9 cellular contexts compared by ENCODE assay signal in genomic region chr19:13102416-13102665, GRCh38. TPM values are rescaled to one million over a fixed set of nuclear protein-coding genes. Genes with fewer than 3 reads are reported as not detected.
DNase-seq lines count a peak whose midpoint lies in the region; ATAC-seq and TF ChIP-seq lines count a peak whose summit lies in the region.
"Had no signal": no experiment of that assay in that cellular context is flagged by ENCODE, and none has a peak within 500 bp of the region (broad histone marks: within the 10 kb centered on the region; RNA-seq: fewer than 3 reads in every experiment).

No MANE protein-coding gene starts in this region.

- intact Hi-C loops in MCF 10A (cut with micrococcal nuclease) = no loop called here

- peak overlapping the region; percentile 72 for H3K27ac ChIP-seq in CD4-positive, CD25-positive, alpha-beta regulatory T cell (ENCODE audit: insufficient read depth, low read length, poor library complexity, severe bottlenecking)
- H3K27ac ChIP-seq in HUES48 (ENCODE audit: low read depth, low read length) = no peak overlapping the region
- no peak overlapping the region for H3K27ac ChIP-seq in duodenal mucosa (ENCODE audit: low read depth, low read length)
- no peak overlapping the region for H3K27ac ChIP-seq in neural progenitor cell

- POLR2A ChIA-PET in MCF 10A (lab: Yijun Ruan, JAX) = no interaction called here

- CTCF ChIA-PET in MCF 10A (lab: Yijun Ruan, JAX) = no interaction called here

- H3K4me1 Mint-ChIP-seq in CD4-positive, CD25-positive, alpha-beta regulatory T cell = peaks cover under 1 to 59% (median 25%) of the 10 kb centered on the region in 4 donors
- H3K4me1 Mint-ChIP-seq in neural progenitor cell (peaks cover 6% of the 10 kb centered on the region), nephron progenitor cell (no peaks in the 10 kb centered on the region), MCF 10A (ENCODE audit: insufficient read depth, unreplicated experiment) (no peaks in the 10 kb centered on the region)

- H3K27ac Mint-ChIP-seq in CD4-positive, CD25-positive, alpha-beta regulatory T cell = peak overlapping the region; percentile 83 to 95 (median 88)
- H3K27ac Mint-ChIP-seq in neural progenitor cell = no peak overlapping the region
- H3K27ac Mint-ChIP-seq in nephron progenitor cell = no peak overlapping the region
- H3K27ac Mint-ChIP-seq in MCF 10A (ENCODE audit: low read depth, unreplicated experiment) = no peak overlapping the region

- H3F3A ChIP-seq in neural progenitor cell (ENCODE audit: low read depth) = peaks cover 28% of the 10 kb centered on the region

- peaks cover 7% of the 10 kb centered on the region for H3K27me3 Mint-ChIP-seq in CD4-positive, CD25-positive, alpha-beta regulatory T cell
- peaks cover 36% of the 10 kb centered on the region for H3K27me3 Mint-ChIP-seq in neural progenitor cell (ENCODE audit: insufficient read depth, low read depth)
- H3K27me3 Mint-ChIP-seq in nephron progenitor cell (ENCODE audit: low read depth, poor library complexity) = peaks cover 56% of the 10 kb centered on the region
- H3K27me3 Mint-ChIP-seq in MCF 10A (ENCODE audit: insufficient read depth, unreplicated experiment) = no peaks in the 10 kb centered on the region

- H3K4me2 ChIP-seq in neural progenitor cell = peak overlapping the region; percentile 67

- DNase-seq in CD4-positive, CD25-positive, alpha-beta regulatory T cell = no peak
- no peak for DNase-seq in neural progenitor cell (ENCODE audit: low spot score)
- DNase-seq in nephron progenitor cell = no peak
- DNase-seq in SK-N-DZ (ENCODE audit: low spot score) = no peak
- DNase-seq in MCF 10A (ENCODE audit: unreplicated experiment) = no peak
- DNase-seq: NCI-H2029 treated with DMSO at 0.1 percent for 48 hours had no signal

- no peaks in the 10 kb centered on the region for H3K27me3 ChIP-seq in CD4-positive, CD25-positive, alpha-beta regulatory T cell (ENCODE audit: control insufficient read depth, insufficient read depth, low read length)
- H3K27me3 ChIP-seq in HUES48 (ENCODE audit: control insufficient read depth, insufficient read depth, low read length) (peaks cover 53% of the 10 kb centered on the region), duodenal mucosa (ENCODE audit: control insufficient read depth in 1 of 2, insufficient read depth in 2 of 2, low read length in 2 of 2) (no peaks in the 10 kb centered on the region), neural progenitor cell (peaks cover 60% of the 10 kb centered on the region)

- peak overlapping the region; percentile 67 for H3K4me3 ChIP-seq in CD4-positive, CD25-positive, alpha-beta regulatory T cell (ENCODE audit: low read depth, low read length)
- H3K4me3 ChIP-seq in HUES48 (ENCODE audit: low read depth, low read length) (peak overlapping the region; percentile 34; the same call in 1 of the 2 replicates), duodenal mucosa (ENCODE audit: low read depth in 1 of 2, low read length in 2 of 2) (peak overlapping the region; percentile 67 to 68), neural progenitor cell (peak overlapping the region; percentile 34)

- peaks cover 44% of the 10 kb centered on the region for H4K20me1 ChIP-seq in neural progenitor cell (ENCODE audit: low read depth)

- H3K36me3 ChIP-seq in CD4-positive, CD25-positive, alpha-beta regulatory T cell (ENCODE audit: control insufficient read depth, insufficient read depth, low read length) = no peaks in the 10 kb centered on the region
- H3K36me3 ChIP-seq in HUES48 (ENCODE audit: control insufficient read depth, insufficient read depth, low read length) (peaks cover 3% of the 10 kb centered on the region), duodenal mucosa (ENCODE audit: control insufficient read depth in 1 of 2, insufficient read depth in 2 of 2, low read length in 2 of 2) (peaks cover 0 to 1% of the 10 kb centered on the region in 2 donors), neural progenitor cell (no peaks in the 10 kb centered on the region)

- no peak for ATAC-seq in CD4-positive, CD25-positive, alpha-beta regulatory T cell (ENCODE audit: low read depth in 2 of 2)
- ATAC-seq in GM18873 (IDR thresholded peaks at IDR 0.05; ENCODE audit: low FRiP score, unreplicated experiment) = no peak

- no peak for TF ChIP-seq CTCF in neural progenitor cell (IDR thresholded peaks at IDR 0.05)
- TF ChIP-seq CTCF in nephron progenitor cell (IDR thresholded peaks at IDR 0.05) = no peak
- no peak for TF ChIP-seq CTCF in MCF 10A (IDR thresholded peaks at IDR 0.05; ENCODE audit: unreplicated experiment)

- peaks cover 0 to 1% (median 0%) of the 10 kb centered on the region in 7 donors for H3K9me3 Mint-ChIP-seq in CD4-positive, CD25-positive, alpha-beta regulatory T cell
- H3K9me3 Mint-ChIP-seq in neural progenitor cell (peaks cover 3% of the 10 kb centered on the region), nephron progenitor cell (peaks cover 3% of the 10 kb centered on the region), MCF 10A (ENCODE audit: unreplicated experiment) (no peaks in the 10 kb centered on the region)

- H3K9me3 ChIP-seq in CD4-positive, CD25-positive, alpha-beta regulatory T cell (ENCODE audit: control insufficient read depth in 2 of 2, low read length in 2 of 2) = no peaks in the 10 kb centered on the region
- H3K9me3 ChIP-seq in HUES48 (ENCODE audit: control insufficient read depth, insufficient read depth, low read length) = no peaks in the 10 kb centered on the region
- no peaks in the 10 kb centered on the region for H3K9me3 ChIP-seq in duodenal mucosa (ENCODE audit: control insufficient read depth in 1 of 2, low read length in 2 of 2)
- no peaks in the 10 kb centered on the region for H3K9me3 ChIP-seq in neural progenitor cell (ENCODE audit: low read depth)

- H3K79me2 ChIP-seq in neural progenitor cell (ENCODE audit: low read depth) = no peaks in the 10 kb centered on the region

- peak overlapping the region; percentile 90 for H2AFZ ChIP-seq in neural progenitor cell (replicated peaks)

- peak overlapping the region; percentile 86 to 90 (median 88) for H3K4me3 Mint-ChIP-seq in CD4-positive, CD25-positive, alpha-beta regulatory T cell
- H3K4me3 Mint-ChIP-seq in neural progenitor cell (no peak overlapping the region), nephron progenitor cell (no peak overlapping the region), MCF 10A (ENCODE audit: unreplicated experiment) (no peak overlapping the region)

- peaks cover 6% of the 10 kb centered on the region for H3K36me3 Mint-ChIP-seq in CD4-positive, CD25-positive, alpha-beta regulatory T cell
- peaks cover under 1% of the 10 kb centered on the region for H3K36me3 Mint-ChIP-seq in neural progenitor cell
- peaks cover 6% of the 10 kb centered on the region for H3K36me3 Mint-ChIP-seq in nephron progenitor cell (ENCODE audit: low read depth)
- peaks cover 15% of the 10 kb centered on the region for H3K36me3 Mint-ChIP-seq in MCF 10A (ENCODE audit: insufficient read depth, unreplicated experiment)

- H3K9ac ChIP-seq in HUES48 (ENCODE audit: low read depth, low read length) (no peak overlapping the region), duodenal mucosa (ENCODE audit: low read depth in 1 of 2, low read length in 2 of 2) (peak overlapping the region; percentile 31 to 63), neural progenitor cell (no peak overlapping the region)

- no TSS peak for BruUV-seq in MCF 10A (replicated peaks; lab: Mats Ljungman, UMichigan)

- peaks cover 86% of the 10 kb centered on the region for H3K4me1 ChIP-seq in CD4-positive, CD25-positive, alpha-beta regulatory T cell (ENCODE audit: control insufficient read depth, insufficient read depth, low read length, poor library complexity, severe bottlenecking)
- H3K4me1 ChIP-seq in HUES48 (ENCODE audit: control insufficient read depth, insufficient read depth, low read length) (peaks cover 9% of the 10 kb centered on the region), duodenal mucosa (ENCODE audit: control insufficient read depth in 1 of 2, insufficient read depth in 2 of 2, low read length in 2 of 2) (peaks cover 15 to 38% of the 10 kb centered on the region in 2 donors), neural progenitor cell (peaks cover 3% of the 10 kb centered on the region)

RNA-seq across cellular contexts. Expression of gene LYL1, which starts 0.3 kb away (rescaled TPM):
- 8.7 TPM for total RNA-seq in CD4-positive, CD25-positive, alpha-beta regulatory T cell
- polyA plus RNA-seq in CD4-positive, CD25-positive, alpha-beta regulatory T cell = 10 to 100 TPM in 1 of 4 donors, 1 to 10 TPM in 3; 6.5 to 14.2 (median 7.5) TPM
- total RNA-seq in neural progenitor cell (ENCODE audit: low replicate concordance) (0.88 and 2.2 TPM in 2 replicates), MCF 10A (2022) (not detected in 2 replicates)
- 9.6 and 14.0 TPM in 2 replicates for polyA plus RNA-seq in SK-N-DZ (2014; cell fraction: cytosol; rRNA removed)
- 12.2 and 12.8 TPM in 2 replicates for polyA plus RNA-seq in SK-N-DZ (2014; cell fraction: nucleus; rRNA removed)

RNA-seq across cellular contexts. Expression of gene TRMT1, which starts 14.2 kb away (rescaled TPM):
- 57.6 TPM for total RNA-seq in CD4-positive, CD25-positive, alpha-beta regulatory T cell
- 10 to 100 TPM; 16.0 to 22.3 (median 19.9) TPM for polyA plus RNA-seq in CD4-positive, CD25-positive, alpha-beta regulatory T cell
- total RNA-seq in neural progenitor cell (ENCODE audit: low replicate concordance) = 30.2 and 49.0 TPM in 2 replicates
- polyA plus RNA-seq in SK-N-DZ (2014; cell fraction: cytosol; rRNA removed) = 51.1 and 87.6 TPM in 2 replicates
- polyA plus RNA-seq in SK-N-DZ (2014; cell fraction: nucleus; rRNA removed) = 354 and 363 TPM in 2 replicates
- total RNA-seq in MCF 10A (2022) = 47.5 and 63.2 TPM in 2 replicates

RNA-seq across cellular contexts. Expression of gene NACC1, which starts 15.7 kb away (rescaled TPM):
- total RNA-seq in CD4-positive, CD25-positive, alpha-beta regulatory T cell = 25.4 TPM
- polyA plus RNA-seq in CD4-positive, CD25-positive, alpha-beta regulatory T cell = 1 to 10 TPM in 2 of 4 donors, under 1 TPM in 2; 0.71 to 2.5 (median 1.2) TPM
- total RNA-seq in neural progenitor cell (ENCODE audit: low replicate concordance) = 34.7 and 108 TPM in 2 replicates
- 22.5 and 35.9 TPM in 2 replicates for polyA plus RNA-seq in SK-N-DZ (2014; cell fraction: cytosol; rRNA removed)
- polyA plus RNA-seq in SK-N-DZ (2014; cell fraction: nucleus; rRNA removed) = 20.5 and 25.4 TPM in 2 replicates
- total RNA-seq in MCF 10A (2022) = 55.9 and 67.3 TPM in 2 replicates

RNA-seq across cellular contexts. Expression of gene STX10, which starts 47.8 kb away (rescaled TPM):
- 56.5 TPM for total RNA-seq in CD4-positive, CD25-positive, alpha-beta regulatory T cell
- polyA plus RNA-seq in CD4-positive, CD25-positive, alpha-beta regulatory T cell = 10 to 100 TPM; 52.4 to 68.2 (median 58.9) TPM
- total RNA-seq in neural progenitor cell (ENCODE audit: low replicate concordance) (36.5 and 51.2 TPM in 2 replicates), MCF 10A (2022) (35.2 and 37.9 TPM in 2 replicates)
- 88.3 and 135 TPM in 2 replicates for polyA plus RNA-seq in SK-N-DZ (2014; cell fraction: cytosol; rRNA removed)
- polyA plus RNA-seq in SK-N-DZ (2014; cell fraction: nucleus; rRNA removed) = 230 and 272 TPM in 2 replicates

RNA-seq across cellular contexts. Expression of gene IER2, which starts 47.9 kb away (rescaled TPM):
- 478 TPM for total RNA-seq in CD4-positive, CD25-positive, alpha-beta regulatory T cell
- 100 to 1,000 TPM; 144 to 234 (median 197) TPM for polyA plus RNA-seq in CD4-positive, CD25-positive, alpha-beta regulatory T cell
- total RNA-seq in neural progenitor cell (ENCODE audit: low replicate concordance) (13.7 and 55.4 TPM in 2 replicates), MCF 10A (2022) (63.0 and 92.3 TPM in 2 replicates)
- polyA plus RNA-seq in SK-N-DZ (2014; cell fraction: cytosol; rRNA removed) = 22.6 and 22.7 TPM in 2 replicates
- 27.7 and 36.1 TPM in 2 replicates for polyA plus RNA-seq in SK-N-DZ (2014; cell fraction: nucleus; rRNA removed)

Comparison
In these comparisons a context has a peak if more than half of its experiments do, and no peak if none do; other contexts are left out.
1. H3K27ac Mint-ChIP-seq: peak in CD4-positive, CD25-positive, alpha-beta regulatory T cell (3 of 3); none in neural progenitor cell (single experiment), nephron progenitor cell (single experiment) and MCF 10A (single experiment).
2. H3K4me3 Mint-ChIP-seq: peak in CD4-positive, CD25-positive, alpha-beta regulatory T cell (4 of 4); none in neural progenitor cell (single experiment), nephron progenitor cell (single experiment) and MCF 10A (single experiment).
3. H3K9ac ChIP-seq: peak in duodenal mucosa (2 of 2); none in HUES48 (single experiment) and neural progenitor cell (single experiment).
4. Peak in every context shown above with its lines, with median percentiles within 50 percentile points of each other: H3K4me3 ChIP-seq.